Comparison of ENCODE assay signal across 11 cellular contexts in genomic region chr7:130793855-130794618, GRCh38.
DNase-seq lines count a peak whose midpoint lies in the region; ATAC-seq, FAIRE-seq and TF ChIP-seq lines count a peak whose summit lies in the region.
"Had no signal": no experiment of that assay in that cellular context is flagged by ENCODE, and none has a peak within 500 bp of the region (broad histone marks: within the 10 kb centered on the region; RNA-seq: fewer than 3 reads in every experiment).

No MANE protein-coding gene starts in this region.

- no peaks in the 10 kb centered on the region for H4K20me1 ChIP-seq in HCT116 (ENCODE audit: insufficient read depth)

- H3K9me3 ChIP-seq in HCT116 (ENCODE audit: control insufficient read depth in 1 of 2, insufficient read depth in 1 of 2, low read depth in 1 of 2, low read length in 2 of 2) (no peaks in the 10 kb centered on the region), testis (no peaks in the 10 kb centered on the region)
- H3K9me3 ChIP-seq in effector memory CD4-positive, alpha-beta T cell (ENCODE audit: control insufficient read depth, low read length) = no peaks in the 10 kb centered on the region
- H3K9me3 ChIP-seq: ascending aorta had no signal

- H3K36me3 ChIP-seq in HCT116 (ENCODE audit: control insufficient read depth in 1 of 2, insufficient read depth in 2 of 2, low read length in 2 of 2) (no peaks in the 10 kb centered on the region), testis (ENCODE audit: low read depth, missing control alignments) (no peaks in the 10 kb centered on the region)
- H3K36me3 ChIP-seq in effector memory CD4-positive, alpha-beta T cell (ENCODE audit: control insufficient read depth, insufficient read depth, low read length) = no peaks in the 10 kb centered on the region
- H3K36me3 ChIP-seq: ascending aorta, heart left ventricle had no signal

- RAD21 ChIA-PET in HCT116 (lab: Charles Lee; ENCODE audit: low non-redundant PET in 1 of 2, low total read pairs in 2 of 2, uncharacterized antibody in 2 of 2, unreplicated experiment in 2 of 2) = no interaction called here

- TF ChIP-seq RAD21 in HCT116 (IDR thresholded peaks at IDR 0.05; ENCODE audit: low read depth) = peak; percentile 43

- H3K9ac ChIP-seq in HCT116 (ENCODE audit: low read length) = peak overlapping the region; percentile 54

- no peaks in the 10 kb centered on the region for H3K79me2 ChIP-seq in HCT116 (ENCODE audit: insufficient read depth, low read length)

- H3K36me3 Mint-ChIP-seq in activated naive CD8-positive, alpha-beta T cell treated with anti-CD3 and anti-CD28 coated beads for 36 hours = no peaks in the 10 kb centered on the region
- H3K36me3 Mint-ChIP-seq: activated CD8-positive, alpha-beta memory T cell treated with anti-CD3 and anti-CD28 coated beads, Interleukin-2, amount 10 ng/mL, durations not matched to agents 7 days and 5 days had no signal

- peaks cover 15% of the 10 kb centered on the region for H3K27me3 Mint-ChIP-seq in activated naive CD8-positive, alpha-beta T cell treated with anti-CD3 and anti-CD28 coated beads for 36 hours

- H3K4me1 Mint-ChIP-seq in activated naive CD8-positive, alpha-beta T cell treated with anti-CD3 and anti-CD28 coated beads for 36 hours = no peaks in the 10 kb centered on the region
- H3K4me1 Mint-ChIP-seq: activated CD8-positive, alpha-beta memory T cell treated with anti-CD3 and anti-CD28 coated beads, Interleukin-2, amount 10 ng/mL, durations not matched to agents 7 days and 5 days had no signal

- FAIRE-seq in TTC549 (lab: Jason Lieb, UNC) = peak; percentile 46

- POLR2A ChIA-PET in HCT116 (lab: Charles Lee) = no interaction called here

- DNase-seq in HCT116 (ENCODE audit: low read depth, low spot score) (peak; percentile 21), foreskin melanocyte (peak; percentile 45), testis (peak; percentile 44), left ventricle myocardium superior (no peak)
- no peak for DNase-seq in activated naive CD8-positive, alpha-beta T cell treated with anti-CD3 and anti-CD28 coated beads for 36 hours
- no peak for DNase-seq in effector memory CD4-positive, alpha-beta T cell
- DNase-seq: activated CD8-positive, alpha-beta memory T cell treated with anti-CD3 and anti-CD28 coated beads, Interleukin-2, amount 10 ng/mL, durations not matched to agents 7 days and 5 days; heart left ventricle; NCI-H2029 had no signal

- ATAC-seq in HCT116 = peak; percentile 90
- ATAC-seq in left ventricle myocardium superior = no peak
- ATAC-seq: activated CD8-positive, alpha-beta memory T cell treated with anti-CD3 and anti-CD28 coated beads, Interleukin-2, amount 10 ng/mL, durations not matched to agents 7 days and 5 days; heart left ventricle had no signal

- H3K9me3 Mint-ChIP-seq in activated naive CD8-positive, alpha-beta T cell treated with anti-CD3 and anti-CD28 coated beads for 36 hours = peaks cover 2% of the 10 kb centered on the region

- TF ChIP-seq CTCF in HCT116 (IDR thresholded peaks at IDR 0.05 in 2 of 3, conservative IDR thresholded peaks at IDR 0.05 in 1 of 3; ENCODE audit: borderline replicate concordance in 1 of 3, insufficient read depth in 1 of 3, low read depth in 2 of 3, low read length in 2 of 3) (peak; percentile 24 to 53 (median 25); a peak in 4 of 6 replicates), testis (IDR thresholded peaks at IDR 0.05) (no peak)

- WGBS in testis, 2 donors = 70 to 72% methylated on average over 9 of the region's 9 CpGs

- H3K4me3 Mint-ChIP-seq in activated naive CD8-positive, alpha-beta T cell treated with anti-CD3 and anti-CD28 coated beads for 36 hours = no peak overlapping the region
- H3K4me3 Mint-ChIP-seq: activated CD8-positive, alpha-beta memory T cell treated with anti-CD3 and anti-CD28 coated beads, Interleukin-2, amount 10 ng/mL, durations not matched to agents 7 days and 5 days had no signal

- CTCF ChIA-PET in HCT116 (lab: Charles Lee) = interaction anchor here (0.7 to 1.4 kb wide), 4 partner anchors 15 to 724 kb away, joined by 3 to 5 read pairs (median 3); partner anchors contain the start of gene KLHDC10

- no peaks in the 10 kb centered on the region for H3K9me2 ChIP-seq in HCT116 (ENCODE audit: insufficient read depth)

- H3K27ac Mint-ChIP-seq in activated naive CD8-positive, alpha-beta T cell treated with anti-CD3 and anti-CD28 coated beads for 36 hours = no peak overlapping the region
- H3K27ac Mint-ChIP-seq: activated CD8-positive, alpha-beta memory T cell treated with anti-CD3 and anti-CD28 coated beads, Interleukin-2, amount 10 ng/mL, durations not matched to agents 7 days and 5 days had no signal

- H2AFZ ChIP-seq in HCT116 (ENCODE audit: low read depth, low read length, poor library complexity, severe bottlenecking) = peak overlapping the region; percentile 19

- H3K4me1 ChIP-seq in HCT116 (ENCODE audit: control insufficient read depth in 1 of 2, insufficient read depth in 2 of 2, low read length in 2 of 2) = peaks cover 0 to 14% of the 10 kb centered on the region in 2 experiments; a peak in 3 of 4 replicates
- H3K4me1 ChIP-seq in testis = no peaks in the 10 kb centered on the region
- no peaks in the 10 kb centered on the region for H3K4me1 ChIP-seq in effector memory CD4-positive, alpha-beta T cell (ENCODE audit: control insufficient read depth, insufficient read depth, low read length, poor library complexity, severe bottlenecking)
- H3K4me1 ChIP-seq: ascending aorta, heart left ventricle had no signal

- BruUV-seq in HCT116 (replicated peaks; lab: Mats Ljungman, UMichigan) = no TSS peak

- peak overlapping the region; percentile 35 to 51 for H3K4me3 ChIP-seq in HCT116 (replicated peaks in 1 of 2; ENCODE audit: low read depth in 1 of 2, low read length in 2 of 2)
- H3K4me3 ChIP-seq in testis = no peak overlapping the region
- H3K4me3 ChIP-seq in effector memory CD4-positive, alpha-beta T cell (ENCODE audit: insufficient read depth, low read depth, low read length, poor library complexity, severe bottlenecking) = no peak overlapping the region
- H3K4me3 ChIP-seq: ascending aorta, heart left ventricle had no signal

- intact Hi-C loops in HCT116 (cut with micrococcal nuclease) (no loop called here), testis (cut with DNase I; ENCODE audit: low total_unique reads) (no loop called here), left ventricle myocardium superior (cut with micrococcal nuclease) (no loop called here)

- TF ChIP-seq POLR2A in HCT116 (IDR thresholded peaks at IDR 0.05; ENCODE audit: borderline replicate concordance, extremely low read depth, insufficient read depth, insufficient read length) (no peak), testis (IDR thresholded peaks at IDR 0.05) (no peak)

- H3K27me3 ChIP-seq in HCT116 (ENCODE audit: insufficient read depth, low read length) (no peaks in the 10 kb centered on the region), testis (no peaks in the 10 kb centered on the region)
- H3K27me3 ChIP-seq in effector memory CD4-positive, alpha-beta T cell (replicated peaks; ENCODE audit: control insufficient read depth, insufficient read depth, low read length, poor library complexity, severe bottlenecking) = no peaks in the 10 kb centered on the region
- H3K27me3 ChIP-seq: ascending aorta had no signal

- peak overlapping the region; percentile 41; the same call in 1 of the 2 replicates for H3K27ac ChIP-seq in HCT116 (ENCODE audit: low read depth, low read length)
- peak overlapping the region in 1 of 2 donors; percentile 58 for H3K27ac ChIP-seq in testis
- H3K27ac ChIP-seq in effector memory CD4-positive, alpha-beta T cell (ENCODE audit: insufficient read depth, low read length, poor library complexity, severe bottlenecking) = no peak overlapping the region
- H3K27ac ChIP-seq: ascending aorta, heart left ventricle had no signal

- H3K4me2 ChIP-seq in HCT116 (ENCODE audit: low read length) = peak overlapping the region; percentile 69

TF ChIP-seq in HCT116, 20 proteins besides CTCF, POLR2A, EP300 and RAD21 (continues in another document):
- TF ChIP-seq REST (IDR thresholded peaks at IDR 0.05; ENCODE audit: low read depth) = no peak
- no peak for TF ChIP-seq YY1 (IDR thresholded peaks at IDR 0.05; ENCODE audit: extremely low read depth, insufficient replicate concordance, low read depth, low read length)
- TF ChIP-seq CEBPB (IDR thresholded peaks at IDR 0.05; ENCODE audit: low read depth) = no peak
- TF ChIP-seq EZH2 (IDR thresholded peaks at IDR 0.05) = no peak
- TF ChIP-seq CBX3 (IDR thresholded peaks at IDR 0.05; ENCODE audit: low read depth) = no peak
- TF ChIP-seq SRF (IDR thresholded peaks at IDR 0.05; ENCODE audit: low read depth) = no peak
- TF ChIP-seq ELF1 (IDR thresholded peaks at IDR 0.05; ENCODE audit: borderline replicate concordance, low read depth) = no peak
- TF ChIP-seq SIN3A (IDR thresholded peaks at IDR 0.05; ENCODE audit: low read depth) = no peak
- no peak for TF ChIP-seq POLR2AphosphoS5 (IDR thresholded peaks at IDR 0.05; ENCODE audit: low read depth, low read length)
- TF ChIP-seq ZFX (IDR thresholded peaks at IDR 0.05) = no peak
- no peak for TF ChIP-seq EZH2phosphoT487 (IDR thresholded peaks at IDR 0.05; ENCODE audit: borderline replicate concordance)
- TF ChIP-seq ZNF274 (IDR thresholded peaks at IDR 0.05; ENCODE audit: low read depth, low read length) = no peak
- no peak for TF ChIP-seq FOSL1 (IDR thresholded peaks at IDR 0.05; ENCODE audit: low read depth)

Comparison
In these comparisons a context has a peak if more than half of its experiments do, and no peak if none do; other contexts are left out.
1. DNase-seq: peak in HCT116 (single experiment), foreskin melanocyte (single experiment) and testis (single experiment); none in left ventricle myocardium superior (single experiment), activated naive CD8-positive, alpha-beta T cell treated with anti-CD3 and anti-CD28 coated beads for 36 hours (single experiment) and effector memory CD4-positive, alpha-beta T cell (0 of 3).
2. H3K4me3 ChIP-seq: peak in HCT116 (2 of 2); none in testis (0 of 2) and effector memory CD4-positive, alpha-beta T cell (single experiment).
3. CTCF ChIP-seq: peak in HCT116 (3 of 3); none in testis (0 of 3).